ENCODE assay signal across 2 cellular contexts in the genomic region with DNA sequence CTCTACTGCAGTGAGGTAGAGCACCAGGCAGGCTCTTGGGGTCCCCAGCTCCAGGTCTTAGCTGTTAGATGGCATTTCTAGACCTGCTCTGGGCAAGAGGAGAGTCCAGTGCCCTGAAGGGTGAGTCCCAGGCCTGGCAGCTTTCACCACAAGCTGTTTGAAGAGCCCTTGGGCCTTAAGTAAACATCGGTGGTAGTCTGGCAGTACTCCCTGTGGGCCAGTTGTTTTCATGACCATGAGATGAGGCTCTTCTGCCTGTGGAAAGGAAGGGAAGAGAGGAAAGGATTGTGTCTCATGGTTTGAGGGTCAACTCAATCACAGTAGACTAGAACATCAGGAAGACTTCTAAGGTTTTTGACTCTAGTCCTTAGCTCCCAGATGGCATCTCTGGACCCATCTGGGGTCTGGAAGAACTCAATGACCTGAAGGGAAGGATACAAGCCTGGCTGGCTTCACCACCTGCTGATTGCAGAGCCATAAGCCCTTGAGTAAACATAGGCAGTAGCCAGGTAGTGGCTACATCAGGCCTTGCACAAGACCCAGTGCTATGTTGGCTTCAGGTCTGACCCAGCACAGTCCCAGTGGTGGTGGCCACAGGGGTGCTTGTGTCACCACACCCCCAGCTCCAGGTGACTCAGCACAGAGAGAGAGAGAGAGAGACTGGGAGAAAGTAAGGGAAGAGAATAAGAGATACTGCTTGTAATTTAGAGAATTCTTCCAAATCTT.
TF ChIP-seq lines count a peak whose summit lies in the region.

No MANE protein-coding gene starts in this region.

TF ChIP-seq in liver, 16 proteins besides CTCF, POLR2A, EP300 and RAD21 (continued from another document):
- TF ChIP-seq, protein P1, sequence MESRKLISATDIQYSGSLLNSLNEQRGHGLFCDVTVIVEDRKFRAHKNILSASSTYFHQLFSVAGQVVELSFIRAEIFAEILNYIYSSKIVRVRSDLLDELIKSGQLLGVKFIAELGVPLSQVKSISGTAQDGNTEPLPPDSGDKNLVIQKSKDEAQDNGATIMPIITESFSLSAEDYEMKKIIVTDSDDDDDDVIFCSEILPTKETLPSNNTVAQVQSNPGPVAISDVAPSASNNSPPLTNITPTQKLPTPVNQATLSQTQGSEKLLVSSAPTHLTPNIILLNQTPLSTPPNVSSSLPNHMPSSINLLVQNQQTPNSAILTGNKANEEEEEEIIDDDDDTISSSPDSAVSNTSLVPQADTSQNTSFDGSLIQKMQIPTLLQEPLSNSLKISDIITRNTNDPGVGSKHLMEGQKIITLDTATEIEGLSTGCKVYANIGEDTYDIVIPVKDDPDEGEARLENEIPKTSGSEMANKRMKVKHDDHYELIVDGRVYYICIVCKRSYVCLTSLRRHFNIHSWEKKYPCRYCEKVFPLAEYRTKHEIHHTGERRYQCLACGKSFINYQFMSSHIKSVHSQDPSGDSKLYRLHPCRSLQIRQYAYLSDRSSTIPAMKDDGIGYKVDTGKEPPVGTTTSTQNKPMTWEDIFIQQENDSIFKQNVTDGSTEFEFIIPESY (IDR thresholded peaks at IDR 0.05) = no peak
- TF ChIP-seq REST (IDR thresholded peaks at IDR 0.05) (no peak), RXRA (IDR thresholded peaks at IDR 0.05) (peak in 1 of 2 donors; percentile 64), FOXA2 (IDR thresholded peaks at IDR 0.05) (peak; percentile 88), JUND (IDR thresholded peaks at IDR 0.05) (peak in 1 of 2 donors; percentile 27)

TF ChIP-seq in HepG2, 621 proteins besides CTCF, POLR2A, EP300 and RAD21 (continued from another document):
- TF ChIP-seq ZNF597 (CRISPR knock-in tag; IDR thresholded peaks at IDR 0.05) (no peak), ZFP37 (CRISPR knock-in tag; IDR thresholded peaks at IDR 0.05; ENCODE audit: borderline replicate concordance) (no peak), ZNF460 (CRISPR knock-in tag; IDR thresholded peaks at IDR 0.05; ENCODE audit: borderline replicate concordance) (no peak), ZNF629 (CRISPR knock-in tag; conservative IDR thresholded peaks at IDR 0.05) (no peak), SAP130 (CRISPR knock-in tag; IDR thresholded peaks at IDR 0.05; ENCODE audit: low read depth) (no peak), THYN1 (CRISPR knock-in tag; IDR thresholded peaks at IDR 0.05; ENCODE audit: borderline replicate concordance, low read depth) (no peak), SAFB2 (CRISPR knock-in tag; IDR thresholded peaks at IDR 0.05; ENCODE audit: borderline replicate concordance, low read depth) (no peak), RARA (CRISPR knock-in tag; IDR thresholded peaks at IDR 0.05) (no peak), DPF2 (CRISPR knock-in tag; IDR thresholded peaks at IDR 0.05; ENCODE audit: borderline replicate concordance, low read depth) (no peak), MTA1 (CRISPR knock-in tag; IDR thresholded peaks at IDR 0.05; ENCODE audit: borderline replicate concordance) (no peak), FOSL2 (CRISPR knock-in tag; IDR thresholded peaks at IDR 0.05) (no peak), TCF12 (IDR thresholded peaks at IDR 0.05) (no peak), TCF12 (CRISPR knock-in tag; IDR thresholded peaks at IDR 0.05) (no peak), NFE2L2 (IDR thresholded peaks at IDR 0.05; ENCODE audit: low read length) (no peak), SMARCC2 (IDR thresholded peaks at IDR 0.05) (no peak)
